ENCODE assay signal across 12 cellular contexts in the genomic region with DNA sequence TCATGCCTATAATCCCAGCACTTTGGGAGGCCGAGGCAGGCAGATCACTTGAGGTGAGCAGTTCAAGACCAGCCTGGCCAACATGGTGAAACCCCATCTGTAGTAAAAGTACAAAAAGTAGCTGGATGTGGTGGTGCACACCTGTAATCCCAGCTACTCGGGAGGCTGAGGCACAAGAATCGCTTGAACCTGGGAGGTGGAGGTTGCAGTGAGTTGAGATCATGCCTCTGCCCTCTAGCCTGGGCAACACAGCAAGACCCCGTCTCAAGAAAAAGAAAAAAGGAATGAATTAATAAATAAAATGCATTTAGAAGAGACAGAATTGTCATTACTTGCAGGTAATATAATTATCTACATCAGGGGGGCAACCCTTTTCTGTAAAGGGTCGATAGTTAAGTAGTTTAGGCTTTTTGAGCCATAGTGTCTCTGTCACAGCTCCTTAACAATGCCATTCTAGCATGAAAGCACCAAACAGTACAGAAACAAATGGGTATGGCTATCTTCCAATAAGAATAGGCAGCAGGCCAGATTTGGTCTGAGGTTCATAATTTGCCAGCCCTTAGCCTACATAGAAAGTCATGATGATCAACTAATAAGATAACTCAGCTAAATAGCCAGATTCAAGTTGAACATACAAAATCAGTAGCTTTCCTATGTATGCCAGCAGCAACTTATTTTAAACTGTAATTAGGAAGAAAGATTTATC. TPM values are rescaled to one million over a fixed set of nuclear protein-coding genes. Genes with fewer than 3 reads are reported as not detected.
DNase-seq lines count a peak whose midpoint lies in the region; ATAC-seq, FAIRE-seq and TF ChIP-seq lines count a peak whose summit lies in the region.
"Had no signal": no experiment of that assay in that cellular context is flagged by ENCODE, and none has a peak within 500 bp of the region (broad histone marks: within the 10 kb centered on the region; RNA-seq: fewer than 3 reads in every experiment).

No MANE protein-coding gene starts in this region.

- no peak overlapping the region for H3K4me3 Mint-ChIP-seq in naive thymus-derived CD4-positive, alpha-beta T cell
- H3K4me3 Mint-ChIP-seq: activated naive CD8-positive, alpha-beta T cell treated with anti-CD3 and anti-CD28 coated beads, Interleukin-2, amount 10 ng/mL, durations not matched to agents 7 days and 5 days had no signal

- H3K36me3 ChIP-seq in pancreas = peaks cover 0 to 10% (median 4%) of the 10 kb centered on the region in 3 donors
- peaks cover 0 to 13% (median 13%) of the 10 kb centered on the region in 3 experiments for H3K36me3 ChIP-seq in naive thymus-derived CD4-positive, alpha-beta T cell (ENCODE audit: control insufficient read depth in 2 of 3, insufficient read depth in 3 of 3, low read length in 3 of 3)

- H3K9me3 Mint-ChIP-seq in naive thymus-derived CD4-positive, alpha-beta T cell = no peaks in the 10 kb centered on the region
- H3K9me3 Mint-ChIP-seq: activated naive CD8-positive, alpha-beta T cell treated with anti-CD3 and anti-CD28 coated beads, Interleukin-2, amount 10 ng/mL, durations not matched to agents 7 days and 5 days had no signal

- DNase-seq in EL (peak; percentile 12), NCI-H1105 treated with DMSO at 0.1 percent for 48 hours (lab: John Stamatoyannopoulos, UW) (peak; percentile 37), cerebellum (ENCODE audit: low spot score) (peak; percentile 79), pancreas (no peak), D721Med (ENCODE audit: insufficient read length, low spot score) (no peak), activated gamma-delta T cell (lab: John Stamatoyannopoulos, UW) (no peak)
- no peak for DNase-seq in naive thymus-derived CD4-positive, alpha-beta T cell
- DNase-seq: activated naive CD8-positive, alpha-beta T cell treated with anti-CD3 and anti-CD28 coated beads, Interleukin-2, amount 10 ng/mL, durations not matched to agents 7 days and 5 days; NCI-H526; testis had no signal

- no peaks in the 10 kb centered on the region for H3K4me1 ChIP-seq in pancreas
- no peaks in the 10 kb centered on the region for H3K4me1 ChIP-seq in naive thymus-derived CD4-positive, alpha-beta T cell (ENCODE audit: control insufficient read depth in 2 of 2, insufficient read depth in 2 of 2, low read length in 2 of 2)

- intact Hi-C loops in pancreas (cut with DNase I) = no loop called here
- intact Hi-C loops in naive thymus-derived CD4-positive, alpha-beta T cell (cut with micrococcal nuclease) = no loop called here

- H3K27me3 ChIP-seq in pancreas = no peaks in the 10 kb centered on the region
- H3K27me3 ChIP-seq in naive thymus-derived CD4-positive, alpha-beta T cell (ENCODE audit: control insufficient read depth in 2 of 2, insufficient read depth in 2 of 2, low read length in 2 of 2) = no peaks in the 10 kb centered on the region
- H3K27me3 ChIP-seq: testis had no signal

- peaks cover 4 to 27% (median 17%) of the 10 kb centered on the region in 7 donors for H3K4me1 Mint-ChIP-seq in naive thymus-derived CD4-positive, alpha-beta T cell

- peaks cover 0 to 30% (median 14%) of the 10 kb centered on the region in 5 donors for H3K36me3 Mint-ChIP-seq in naive thymus-derived CD4-positive, alpha-beta T cell

- TF ChIP-seq CTCF in pancreas (IDR thresholded peaks at IDR 0.05) (no peak), D721Med (IDR thresholded peaks at IDR 0.05; ENCODE audit: insufficient read depth, missing control alignments) (no peak)

- H3K27ac ChIP-seq in pancreas = no peak overlapping the region
- H3K27ac ChIP-seq in naive thymus-derived CD4-positive, alpha-beta T cell (ENCODE audit: low read depth, low read length) = no peak overlapping the region
- H3K27ac ChIP-seq: skin epidermis, testis had no signal

- CTCF ChIA-PET in naive thymus-derived CD4-positive, alpha-beta T cell (lab: Charles Lee) = no interaction called here

- POLR2A ChIA-PET in naive thymus-derived CD4-positive, alpha-beta T cell (lab: Charles Lee) = no interaction called here

- no peak for FAIRE-seq in pancreas (lab: Jason Lieb, UNC)
- FAIRE-seq in D721Med (lab: Jason Lieb, UNC) = no peak

- WGBS in pancreas, 2 donors = 84 to 88% methylated on average over 5 of the region's 5 CpGs

- H3K27ac Mint-ChIP-seq in naive thymus-derived CD4-positive, alpha-beta T cell = peak overlapping the region in 1 of 9 donors; percentile 54
- H3K27ac Mint-ChIP-seq: activated naive CD8-positive, alpha-beta T cell treated with anti-CD3 and anti-CD28 coated beads, Interleukin-2, amount 10 ng/mL, durations not matched to agents 7 days and 5 days had no signal

- ATAC-seq in pancreas = peak in 3 of 4 donors; percentile 41 to 48 (median 45)
- ATAC-seq in naive thymus-derived CD4-positive, alpha-beta T cell = no peak
- ATAC-seq: Right ventricle myocardium inferior had no signal

- H3K4me3 ChIP-seq in pancreas = no peak overlapping the region
- H3K4me3 ChIP-seq in naive thymus-derived CD4-positive, alpha-beta T cell (ENCODE audit: low read length) = no peak overlapping the region
- H3K4me3 ChIP-seq: skin epidermis, testis had no signal

- H3K27me3 Mint-ChIP-seq in naive thymus-derived CD4-positive, alpha-beta T cell = no peaks in the 10 kb centered on the region
- H3K27me3 Mint-ChIP-seq: activated naive CD8-positive, alpha-beta T cell treated with anti-CD3 and anti-CD28 coated beads, Interleukin-2, amount 10 ng/mL, durations not matched to agents 7 days and 5 days had no signal

- no peaks in the 10 kb centered on the region for H3K9me3 ChIP-seq in pancreas
- H3K9me3 ChIP-seq in naive thymus-derived CD4-positive, alpha-beta T cell (ENCODE audit: control insufficient read depth in 2 of 3, low read length in 3 of 3) = no peaks in the 10 kb centered on the region
- H3K9me3 ChIP-seq: testis had no signal

RNA-seq across cellular contexts. Expression of gene RPRD2, which starts 56.8 kb away (rescaled TPM):
- total RNA-seq in cerebellum (23.0 TPM), pancreas (10 to 100 TPM; 10.8 to 22.3 (median 15.3) TPM)
- 1 to 10 TPM; 5.2 to 6.1 TPM for polyA plus RNA-seq in pancreas
- total RNA-seq in naive thymus-derived CD4-positive, alpha-beta T cell = 10 to 100 TPM; 33.2 to 62.2 (median 40.6) TPM
- polyA plus RNA-seq in naive thymus-derived CD4-positive, alpha-beta T cell = 10 to 100 TPM; 27.5 to 51.2 TPM

Comparison
In these comparisons a context has a peak if more than half of its experiments do, and no peak if none do; other contexts are left out.
1. DNase-seq: peak in EL (single experiment), NCI-H1105 treated with DMSO at 0.1 percent for 48 hours (single experiment) and cerebellum (single experiment); none in pancreas (0 of 6), naive thymus-derived CD4-positive, alpha-beta T cell (0 of 9), D721Med (single experiment) and activated gamma-delta T cell (single experiment).